ENCODE assay signal across 8 cellular contexts in genomic region chr2:234494361-234495075, GRCh38. TPM values are rescaled to one million over a fixed set of nuclear protein-coding genes. Genes with fewer than 3 reads are reported as not detected.
DNase-seq lines count a peak whose midpoint lies in the region; ATAC-seq, FAIRE-seq and TF ChIP-seq lines count a peak whose summit lies in the region.

No MANE protein-coding gene starts in this region.

- H3K27me3 Mint-ChIP-seq in activated naive CD8-positive, alpha-beta T cell = no peaks in the 10 kb centered on the region

- ATAC-seq in HG03175 (IDR thresholded peaks at IDR 0.05; ENCODE audit: unreplicated experiment) (no peak), GM21526 (IDR thresholded peaks at IDR 0.05; ENCODE audit: low FRiP score, unreplicated experiment) (no peak)

- peaks cover 31% of the 10 kb centered on the region for H3F3A ChIP-seq in MM.1S (ENCODE audit: insufficient read depth, low read length)

- H3K27ac ChIP-seq in MM.1S (ENCODE audit: low read length) (no peak overlapping the region), keratinocyte (ENCODE audit: control insufficient read depth, insufficient read depth, low read length) (peak overlapping the region; percentile 94), transverse colon (peak overlapping the region; percentile 84 to 87 (median 86))

- intact Hi-C loops in transverse colon (cut with DNase I; ENCODE audit: low total_unique reads) = loop anchor here (5.0 kb wide), 1 partner anchor 202 kb away; no protein-coding TSS in a partner anchor

- peaks cover 35% of the 10 kb centered on the region for H3K4me1 ChIP-seq in MM.1S (ENCODE audit: low read length)
- H3K4me1 ChIP-seq in keratinocyte (ENCODE audit: control insufficient read depth, extremely low read depth, insufficient read depth, low read length) = peaks cover 22% of the 10 kb centered on the region
- H3K4me1 ChIP-seq in transverse colon = peaks cover 6 to 20% (median 16%) of the 10 kb centered on the region in 4 donors

- H3K36me3 Mint-ChIP-seq in activated naive CD8-positive, alpha-beta T cell = no peaks in the 10 kb centered on the region

- 38 to 44% methylated on average over 8 of the region's 8 CpGs for WGBS in transverse colon (ENCODE audit: low coverage in 1 of 2), 2 donors

- no peaks in the 10 kb centered on the region for H3K9me3 Mint-ChIP-seq in activated naive CD8-positive, alpha-beta T cell (ENCODE audit: low read depth)

- peaks cover 63% of the 10 kb centered on the region for H3K4me1 Mint-ChIP-seq in activated naive CD8-positive, alpha-beta T cell (ENCODE audit: low read depth)

- H3K79me2 ChIP-seq in MM.1S (ENCODE audit: low read length) = peaks cover 47% of the 10 kb centered on the region
- peaks cover 52% of the 10 kb centered on the region for H3K79me2 ChIP-seq in keratinocyte (ENCODE audit: control insufficient read depth, insufficient read depth, low read length)

- H2AFZ ChIP-seq in MM.1S (ENCODE audit: low read length) = no peak overlapping the region
- H2AFZ ChIP-seq in keratinocyte (ENCODE audit: control insufficient read depth, low read length) = no peak overlapping the region

- dilution Hi-C loops in keratinocyte (cut with MboI; ENCODE audit: extremely low pct_ligation_motif_present, low sequenced_read_pairs) = no loop called here

- peak overlapping the region; percentile 97 for H3K4me3 Mint-ChIP-seq in activated naive CD8-positive, alpha-beta T cell

- no peaks in the 10 kb centered on the region for H3K9me3 ChIP-seq in MM.1S (replicated peaks; ENCODE audit: insufficient read depth, low read length)
- H3K9me3 ChIP-seq in keratinocyte (ENCODE audit: control insufficient read depth, low read depth, low read length) = no peaks in the 10 kb centered on the region
- no peaks in the 10 kb centered on the region for H3K9me3 ChIP-seq in transverse colon

- no peaks in the 10 kb centered on the region for H3K9me2 ChIP-seq in MM.1S (replicated peaks; ENCODE audit: insufficient read depth, low read length)

- H4K20me1 ChIP-seq in MM.1S (ENCODE audit: insufficient read depth, low read length) (no peaks in the 10 kb centered on the region), keratinocyte (ENCODE audit: control insufficient read depth, extremely low read depth, insufficient read depth, low read length) (peaks cover 11% of the 10 kb centered on the region)

- H3K4me2 ChIP-seq in MM.1S (ENCODE audit: low read depth, low read length) = peak overlapping the region; percentile 69
- peak overlapping the region; percentile 91 for H3K4me2 ChIP-seq in keratinocyte (ENCODE audit: control insufficient read depth, extremely low read depth, insufficient read depth, low read depth, low read length)

- TF ChIP-seq POLR2A in transverse colon (IDR thresholded peaks at IDR 0.05) = peak; percentile 2

- TF ChIP-seq CTCF in MM.1S (IDR thresholded peaks at IDR 0.05; ENCODE audit: low read length) (no peak), keratinocyte (optimal IDR thresholded peaks at IDR 0.05 in 1 of 3, IDR thresholded peaks at IDR 0.05 in 1 of 3, conservative IDR thresholded peaks at IDR 0.05 in 1 of 3; ENCODE audit: extremely low read depth in 1 of 3, insufficient read depth in 2 of 3, low read length in 3 of 3) (no peak), transverse colon (IDR thresholded peaks at IDR 0.05) (no peak)

- no peaks in the 10 kb centered on the region for H3K36me3 ChIP-seq in MM.1S (replicated peaks; ENCODE audit: insufficient read depth, low read length)
- H3K36me3 ChIP-seq in keratinocyte (ENCODE audit: control insufficient read depth in 2 of 2, extremely low read depth in 1 of 2, insufficient read depth in 2 of 2, low read length in 2 of 2) = peaks cover 10 to 24% of the 10 kb centered on the region in 2 experiments
- H3K36me3 ChIP-seq in transverse colon = no peaks in the 10 kb centered on the region

- H3K9ac ChIP-seq in MM.1S (ENCODE audit: low read length) = peak overlapping the region; percentile 67; the same call in 1 of the 2 replicates
- peak overlapping the region; percentile 97 for H3K9ac ChIP-seq in keratinocyte (ENCODE audit: control insufficient read depth, extremely low read depth, insufficient read depth, low read length)

- H3K27me3 ChIP-seq in MM.1S (replicated peaks; ENCODE audit: insufficient read depth, low read length) = no peaks in the 10 kb centered on the region
- no peaks in the 10 kb centered on the region for H3K27me3 ChIP-seq in keratinocyte (ENCODE audit: control insufficient read depth, extremely low read depth, insufficient read depth, low read length)
- H3K27me3 ChIP-seq in transverse colon = peaks cover 29% of the 10 kb centered on the region

- peak; percentile 55 for FAIRE-seq in keratinocyte (lab: Jason Lieb, UNC)

- peak overlapping the region; percentile 93 for H3K27ac Mint-ChIP-seq in activated naive CD8-positive, alpha-beta T cell

- H3K4me3 ChIP-seq in MM.1S (ENCODE audit: low read length) = peak overlapping the region; percentile 80
- H3K4me3 ChIP-seq in keratinocyte (ENCODE audit: control insufficient read depth in 2 of 3, extremely low read depth in 1 of 3, insufficient read depth in 2 of 3, low read depth in 1 of 3, low read length in 3 of 3) = peak overlapping the region; percentile 95 to 98 (median 97)
- H3K4me3 ChIP-seq in transverse colon = peak overlapping the region in 3 of 4 donors; percentile 62 to 74 (median 63)

- peak; percentile 56 for DNase-seq in DMS153 treated with DMSO at 0.1 percent for 48 hours (lab: John Stamatoyannopoulos, UW; ENCODE audit: unreplicated experiment)
- DNase-seq in MM.1S = peak; percentile 23
- DNase-seq in keratinocyte (ENCODE audit: low read depth, low spot score) = no peak
- DNase-seq in transverse colon = no peak
- DNase-seq in stimulated activated CD4-positive, alpha-beta T cell treated with anti-CD3 and anti-CD28 coated beads, Interleukin-2, amount 100 ng/mL, for 24 hours = no peak

- TF ChIP-seq EP300 in transverse colon (IDR thresholded peaks at IDR 0.05; ENCODE audit: low read depth) = no peak

- no peaks in the 10 kb centered on the region for H3K9me1 ChIP-seq in keratinocyte (ENCODE audit: control insufficient read depth, extremely low read depth, insufficient read depth, low read length)

- in situ Hi-C loops in transverse colon (cut with MboI; ENCODE audit: low pct_ligation_motif_present in 1 of 4, low pct_unique_long_range_greater_than_20kb in 1 of 4, low sequenced_read_pairs in 3 of 4) = loop anchor here in 3 of 4 donors (5.0 to 25.0 kb wide), 4 partner anchors 207 to 507 kb away; no protein-coding TSS in a partner anchor

RNA-seq across cellular contexts. Expression of gene ARL4C, which starts 2.4 kb away (rescaled TPM):
- 55.0 to 108 TPM (median 79.5 TPM) in 3 replicates for polyA plus RNA-seq in keratinocyte
- 15.7 TPM for polyA plus RNA-seq in keratinocyte (2011; ENCODE audit: low read depth)
- 88.4 and 91.7 TPM in 2 replicates for polyA plus RNA-seq in keratinocyte (2011; cell fraction: cytosol; rRNA removed)
- 80.7 and 82.4 TPM in 2 replicates for polyA plus RNA-seq in keratinocyte (2011; cell fraction: nucleus; rRNA removed)
- polyA plus RNA-seq in keratinocyte (2012; ENCODE audit: low replicate concordance) = 33.5 and 151 TPM in 2 replicates
- 54.9 to 71.5 TPM (median 67.6 TPM) in 3 replicates for polyA minus RNA-seq in keratinocyte
- polyA minus RNA-seq in keratinocyte (2011; cell fraction: cytosol; rRNA and poly(A)+ RNA removed) = 123 TPM
- polyA minus RNA-seq in keratinocyte (2011; cell fraction: nucleus; rRNA and poly(A)+ RNA removed) = 45.6 and 62.1 TPM in 2 replicates
- total RNA-seq in transverse colon = 10 to 100 TPM in 1 of 4 donors, 1 to 10 TPM in 3; 3.8 to 11.9 (median 5.3) TPM

Comparison
In these comparisons a context has a peak if more than half of its experiments do, and no peak if none do; other contexts are left out.
1. DNase-seq: peak in DMS153 treated with DMSO at 0.1 percent for 48 hours (single experiment) and MM.1S (single experiment); none in keratinocyte (single experiment), transverse colon (single experiment) and stimulated activated CD4-positive, alpha-beta T cell treated with anti-CD3 and anti-CD28 coated beads, Interleukin-2, amount 100 ng/mL, for 24 hours (0 of 2).
2. Peak in every context shown above with its lines, with median percentiles within 50 percentile points of each other: H3K4me3 ChIP-seq.